ENCODE assay signal across 8 cellular contexts in genomic region chr1:30743584-30744059, GRCh38. TPM values are rescaled to one million over a fixed set of nuclear protein-coding genes. Genes with fewer than 3 reads are reported as not detected.
DNase-seq lines count a peak whose midpoint lies in the region; ATAC-seq and TF ChIP-seq lines count a peak whose summit lies in the region.

No MANE protein-coding gene starts in this region.

- BruUV-seq in A673 (replicated peaks; lab: Mats Ljungman, UMichigan) (no TSS peak), Caco-2 (replicated peaks; lab: Mats Ljungman, UMichigan) (no TSS peak)

- H3K36me3 Mint-ChIP-seq in activated T-cell treated with anti-CD3 and anti-CD28 coated beads, Interleukin-2, amount 50 U/mL, for 24 hours (ENCODE audit: low read depth): peaks cover 70% of the 10 kb centered on the region
- peaks cover 15 to 67% (median 34%) of the 10 kb centered on the region in 5 donors for H3K36me3 Mint-ChIP-seq in naive thymus-derived CD4-positive, alpha-beta T cell
- H3K36me3 Mint-ChIP-seq in Caco-2 (ENCODE audit: insufficient read depth, unreplicated experiment): no peaks in the 10 kb centered on the region

- H3K27me3 Mint-ChIP-seq in activated T-cell treated with anti-CD3 and anti-CD28 coated beads, Interleukin-2, amount 50 U/mL, for 24 hours: no peaks in the 10 kb centered on the region
- no peaks in the 10 kb centered on the region for H3K27me3 Mint-ChIP-seq in naive thymus-derived CD4-positive, alpha-beta T cell
- no peaks in the 10 kb centered on the region for H3K27me3 Mint-ChIP-seq in Caco-2 (ENCODE audit: insufficient read depth, unreplicated experiment)

- POLR2A ChIA-PET in A673 (lab: Charles Lee; ENCODE audit: low non-redundant PET): interaction anchor here (0.5 kb wide), 1 partner anchor 1466 kb away, joined by 3 read pairs; no protein-coding TSS in a partner anchor
- POLR2A ChIA-PET in naive thymus-derived CD4-positive, alpha-beta T cell (lab: Charles Lee): interaction anchor here (1.0 to 42.4 kb wide), 5 partner anchors 5 to 1817 kb away, joined by 3 to 1281 read pairs (median 14); partner anchors contain the start of genes LAPTM5 and MATN1
- POLR2A ChIA-PET in Caco-2 (lab: Charles Lee): no interaction called here

- intact Hi-C loops in A673 (cut with micrococcal nuclease; ENCODE audit: unreplicated experiment) (no loop called here), Caco-2 (cut with micrococcal nuclease; ENCODE audit: unreplicated experiment) (no loop called here)
- intact Hi-C loops in naive thymus-derived CD4-positive, alpha-beta T cell (cut with micrococcal nuclease): loop anchor here (1.0 to 10.0 kb wide), 7 partner anchors 11 to 1191 kb away; partner anchors contain the start of genes LAPTM5 (in 1 of the 2), PTP4A2 (in 1 of the 2) and PUM1 (in 1 of the 2)

- H3K4me3 Mint-ChIP-seq in activated T-cell treated with anti-CD3 and anti-CD28 coated beads, Interleukin-2, amount 50 U/mL, for 24 hours: peak overlapping the region; percentile 65
- H3K4me3 Mint-ChIP-seq in naive thymus-derived CD4-positive, alpha-beta T cell: peak overlapping the region; percentile 82 to 98 (median 91)
- H3K4me3 Mint-ChIP-seq in Caco-2 (ENCODE audit: unreplicated experiment): no peak overlapping the region

- no peaks in the 10 kb centered on the region for H3K36me3 ChIP-seq in A673 (ENCODE audit: insufficient read depth, low read length, poor library complexity, severe bottlenecking)
- peaks cover 26 to 49% (median 29%) of the 10 kb centered on the region in 3 experiments for H3K36me3 ChIP-seq in naive thymus-derived CD4-positive, alpha-beta T cell (ENCODE audit: control insufficient read depth in 2 of 3, insufficient read depth in 3 of 3, low read length in 3 of 3)
- no peaks in the 10 kb centered on the region for H3K36me3 ChIP-seq in Caco-2 (ENCODE audit: control insufficient read depth, insufficient read depth, low read length)

- CTCF ChIA-PET in A673 (lab: Charles Lee) (interaction anchor here (0.6 to 1.1 kb wide), 2 partner anchors 36 to 757 kb away, joined by 3 to 5 read pairs; no protein-coding TSS in a partner anchor), Caco-2 (lab: Charles Lee) (interaction anchor here (0.6 kb wide), 1 partner anchor 23 kb away, joined by 3 read pairs; no protein-coding TSS in a partner anchor)
- CTCF ChIA-PET in naive thymus-derived CD4-positive, alpha-beta T cell (lab: Charles Lee): interaction anchor here (1.2 to 9.5 kb wide), 8 partner anchors 11 to 39 kb away, joined by 3 to 133 read pairs (median 7); partner anchors contain the start of gene LAPTM5

- H3K27me3 ChIP-seq in A673 (replicated peaks; ENCODE audit: insufficient read depth, low read depth, low read length, poor library complexity) (no peaks in the 10 kb centered on the region), Caco-2 (replicated peaks; ENCODE audit: control insufficient read depth, insufficient read depth, low read length) (no peaks in the 10 kb centered on the region)
- no peaks in the 10 kb centered on the region for H3K27me3 ChIP-seq in naive thymus-derived CD4-positive, alpha-beta T cell (ENCODE audit: control insufficient read depth in 2 of 2, insufficient read depth in 2 of 2, low read length in 2 of 2)

- peak; percentile 40 for ATAC-seq in GM19035 (IDR thresholded peaks at IDR 0.05; ENCODE audit: unreplicated experiment)
- ATAC-seq in naive thymus-derived CD4-positive, alpha-beta T cell: peak; percentile 83

- H3K9me3 ChIP-seq in A673 (ENCODE audit: low read depth, low read length, poor library complexity, severe bottlenecking): no peaks in the 10 kb centered on the region
- H3K9me3 ChIP-seq in naive thymus-derived CD4-positive, alpha-beta T cell (ENCODE audit: control insufficient read depth in 2 of 3, low read length in 3 of 3): no peaks in the 10 kb centered on the region
- H3K9me3 ChIP-seq in Caco-2: no peaks in the 10 kb centered on the region

- no peak overlapping the region for H3K27ac ChIP-seq in A673 (ENCODE audit: low read depth, low read length, poor library complexity, severe bottlenecking)
- H3K27ac ChIP-seq in naive thymus-derived CD4-positive, alpha-beta T cell (ENCODE audit: low read depth, low read length): peak overlapping the region; percentile 98

- DNase-seq in A673 (ENCODE audit: low spot score): peak; percentile 41
- peak; percentile 86 for DNase-seq in NCI-H1694 treated with DMSO at 0.1 percent for 48 hours (lab: John Stamatoyannopoulos, UW)
- no peak for DNase-seq in activated T-cell treated with anti-CD3 and anti-CD28 coated beads, Interleukin-2, amount 50 U/mL, for 24 hours
- peak in 8 of 9 donors; percentile 58 to 90 (median 82) for DNase-seq in naive thymus-derived CD4-positive, alpha-beta T cell
- DNase-seq in NCI-H1930 (lab: John Stamatoyannopoulos, UW): no peak
- no peak for DNase-seq in Caco-2
- DNase-seq in foreskin melanocyte: no peak

- no peaks in the 10 kb centered on the region for H3K9me3 Mint-ChIP-seq in activated T-cell treated with anti-CD3 and anti-CD28 coated beads, Interleukin-2, amount 50 U/mL, for 24 hours
- H3K9me3 Mint-ChIP-seq in naive thymus-derived CD4-positive, alpha-beta T cell: peaks cover 0 to 2% (median 0%) of the 10 kb centered on the region in 11 donors
- H3K9me3 Mint-ChIP-seq in Caco-2 (ENCODE audit: unreplicated experiment): no peaks in the 10 kb centered on the region

- TF ChIP-seq CTCF in A673 (conservative IDR thresholded peaks at IDR 0.05; ENCODE audit: low read depth, low read length) (no peak), Caco-2 (IDR thresholded peaks at IDR 0.05; ENCODE audit: insufficient read depth in 1 of 2, low read depth in 1 of 2, low read length in 1 of 2, severe bottlenecking in 1 of 2, unreplicated experiment in 1 of 2) (no peak)

- peak overlapping the region; percentile 98 for H3K27ac Mint-ChIP-seq in activated T-cell treated with anti-CD3 and anti-CD28 coated beads, Interleukin-2, amount 50 U/mL, for 24 hours
- peak overlapping the region; percentile 90 to 100 (median 97) for H3K27ac Mint-ChIP-seq in naive thymus-derived CD4-positive, alpha-beta T cell
- no peak overlapping the region for H3K27ac Mint-ChIP-seq in Caco-2 (ENCODE audit: unreplicated experiment)

- H3K4me1 Mint-ChIP-seq in activated T-cell treated with anti-CD3 and anti-CD28 coated beads, Interleukin-2, amount 50 U/mL, for 24 hours (ENCODE audit: low read depth): peaks cover 98% of the 10 kb centered on the region
- peaks cover 75 to 100% (median 97%) of the 10 kb centered on the region in 7 donors for H3K4me1 Mint-ChIP-seq in naive thymus-derived CD4-positive, alpha-beta T cell
- peaks cover 14% of the 10 kb centered on the region for H3K4me1 Mint-ChIP-seq in Caco-2 (ENCODE audit: low read depth, unreplicated experiment)

- no peaks in the 10 kb centered on the region for H3K4me1 ChIP-seq in A673 (ENCODE audit: insufficient read depth, low read length, poor library complexity, severe bottlenecking)
- H3K4me1 ChIP-seq in naive thymus-derived CD4-positive, alpha-beta T cell (ENCODE audit: control insufficient read depth in 2 of 2, insufficient read depth in 2 of 2, low read length in 2 of 2): peaks cover 84 to 86% of the 10 kb centered on the region in 2 donors
- peaks cover 17% of the 10 kb centered on the region for H3K4me1 ChIP-seq in Caco-2

- H3K4me3 ChIP-seq in A673 (ENCODE audit: low read depth, low read length, poor library complexity, severe bottlenecking) (no peak overlapping the region), Caco-2 (ENCODE audit: low read depth, low read length) (no peak overlapping the region)
- peak overlapping the region; percentile 45 for H3K4me3 ChIP-seq in naive thymus-derived CD4-positive, alpha-beta T cell (ENCODE audit: low read length)

RNA-seq across cellular contexts. Expression of gene LAPTM5, which starts 14.0 kb away (rescaled TPM):
- total RNA-seq in A673 (2021): not detected in 2 replicates
- total RNA-seq in naive thymus-derived CD4-positive, alpha-beta T cell: 100 to 1,000 TPM; 464 to 783 (median 647) TPM
- 100 to 1,000 TPM; 551 to 556 TPM for polyA plus RNA-seq in naive thymus-derived CD4-positive, alpha-beta T cell
- 0.14 TPM in 1 of 2 replicates, not detected in the other for total RNA-seq in Caco-2 (2022)

RNA-seq across cellular contexts. Expression of gene MATN1, which starts 20.2 kb away (rescaled TPM):
- total RNA-seq in A673 (2021): not detected in 2 replicates
- total RNA-seq in naive thymus-derived CD4-positive, alpha-beta T cell: 1 to 10 TPM in 2 of 5 experiments, under 1 TPM in 3; 0.08 to 3.6 (median 0.22) TPM
- polyA plus RNA-seq in naive thymus-derived CD4-positive, alpha-beta T cell: not detected
- total RNA-seq in Caco-2 (2022): not detected in 2 replicates

Comparison
In these comparisons a context has a peak if more than half of its experiments do, and no peak if none do; other contexts are left out.
1. DNase-seq: peak in A673 (single experiment), NCI-H1694 treated with DMSO at 0.1 percent for 48 hours (single experiment) and naive thymus-derived CD4-positive, alpha-beta T cell (8 of 9); none in activated T-cell treated with anti-CD3 and anti-CD28 coated beads, Interleukin-2, amount 50 U/mL, for 24 hours (single experiment), NCI-H1930 (0 of 2), Caco-2 (0 of 2) and foreskin melanocyte (single experiment).
2. RNA of gene LAPTM5, which starts 14.0 kb away (total RNA-seq): 464 to 783 TPM in naive thymus-derived CD4-positive, alpha-beta T cell; not detected in A673 and 0.14 TPM in Caco-2; every median in the first group is over 100 times any median in the second.
3. intact Hi-C loops: an anchor here in naive thymus-derived CD4-positive, alpha-beta T cell (1.0 to 10.0 kb wide); none called in A673 and Caco-2.